In the genomic region with DNA sequence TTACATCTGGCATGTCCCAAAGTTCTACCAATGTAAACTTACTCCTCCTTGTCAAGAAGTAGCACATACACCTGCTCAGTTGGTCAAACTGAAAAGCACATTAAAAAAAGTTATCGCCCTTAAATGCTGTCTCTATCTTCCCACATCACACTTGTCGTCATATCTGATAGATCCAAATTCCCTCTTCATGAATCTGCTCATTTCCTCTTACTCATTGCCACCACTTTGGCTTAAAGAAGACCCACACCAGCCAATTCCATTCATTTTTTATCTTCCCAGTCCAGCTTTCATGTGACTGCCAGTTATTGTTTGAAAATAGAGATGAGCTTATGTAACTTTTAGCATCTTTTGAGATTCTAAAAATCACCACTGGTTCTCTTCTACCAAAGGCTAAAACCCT, we compare ENCODE assay signal across 17 cellular contexts.
"Had no signal": no experiment of that assay in that cellular context is flagged by ENCODE, and none has a peak within 500 bp of the region (broad histone marks: within the 10 kb centered on the region; RNA-seq: fewer than 3 reads in every experiment).

No MANE protein-coding gene starts in this region.

- H3K27me3 ChIP-seq: adrenal gland, esophagus squamous epithelium, heart left ventricle, thyroid gland had no signal

- H2AFZ ChIP-seq: parathyroid adenoma had no signal

- H3K36me3 ChIP-seq: adrenal gland, esophagus squamous epithelium, heart left ventricle, thyroid gland had no signal

- DNase-seq: activated CD4-positive, alpha-beta T cell treated with anti-CD3 and anti-CD28 coated beads for 1 hour; activated CD4-positive, alpha-beta T cell treated with anti-CD3 and anti-CD28 coated beads, Interleukin-2, amount 50 U/mL, for 1 hour; activated CD8-positive, alpha-beta T cell treated with anti-CD3 and anti-CD28 coated beads, Interleukin-2, amount 10 ng/mL, durations not matched to agents 7 days and 5 days; activated gamma-delta T cell; adrenal gland; cortex of kidney; endodermal cell; esophagus squamous epithelium; heart left ventricle; islet precursor cell; left colon; right cardiac atrium; stimulated activated CD4-positive, alpha-beta T cell treated with anti-CD3 and anti-CD28 coated beads, Interleukin-12 subunit alpha, Interleukin-12 subunit beta, amount 100 ng/mL, for 4 hours; stimulated activated CD4-positive, alpha-beta T cell treated with anti-CD3 and anti-CD28 coated beads, Interleukin-4, amount 100 ng/mL, for 4 hours; stimulated activated naive CD8-positive, alpha-beta T cell treated with anti-CD3 and anti-CD28 coated beads, Interleukin-15, Interleukin-2, amounts not matched to agents 100 U/mL and 50 U/mL, for 24 hours; thyroid gland had no signal

- H3K9ac ChIP-seq: parathyroid adenoma had no signal

- H3K27ac ChIP-seq: adrenal gland, esophagus squamous epithelium, heart left ventricle, parathyroid adenoma, thyroid gland had no signal

- ATAC-seq: activated CD8-positive, alpha-beta T cell treated with anti-CD3 and anti-CD28 coated beads, Interleukin-2, amount 10 ng/mL, durations not matched to agents 7 days and 5 days; heart left ventricle; left colon; right cardiac atrium; stimulated activated naive CD8-positive, alpha-beta T cell treated with anti-CD3 and anti-CD28 coated beads, Interleukin-15, Interleukin-2, amounts not matched to agents 100 U/mL and 50 U/mL, for 24 hours had no signal

- H3K79me2 ChIP-seq: parathyroid adenoma had no signal

- H3K4me1 ChIP-seq: adrenal gland, esophagus squamous epithelium, heart left ventricle, parathyroid adenoma, thyroid gland had no signal

- H3K9me3 ChIP-seq: adrenal gland, esophagus squamous epithelium, heart left ventricle, thyroid gland had no signal

- H3K4me3 ChIP-seq: adrenal gland, esophagus squamous epithelium, heart left ventricle, thyroid gland had no signal
